ENCODE assay signal across 1 cellular context in genomic region chr18:57434536-57435494, GRCh38.
TF ChIP-seq lines count a peak whose summit lies in the region.

Gene ONECUT2, plus strand, starts transcription at chr18:57435374. Its CDS starts 343 bp downstream, at chr18:57435717.

TF ChIP-seq in HepG2, 621 proteins besides CTCF, POLR2A, EP300 and RAD21 (continued from another document and continues in another):
- TF ChIP-seq ZNF275 (CRISPR knock-in tag; IDR thresholded peaks at IDR 0.05; ENCODE audit: borderline replicate concordance) (no peak), ARID2 (CRISPR knock-in tag; IDR thresholded peaks at IDR 0.05; ENCODE audit: borderline replicate concordance) (no peak), ZNF446 (CRISPR knock-in tag; IDR thresholded peaks at IDR 0.05) (peak; percentile 66; the same call in 1 of the 2 replicates), HES4 (CRISPR knock-in tag; IDR thresholded peaks at IDR 0.05; ENCODE audit: borderline replicate concordance) (peak; percentile 75), ATF6 (CRISPR knock-in tag; conservative IDR thresholded peaks at IDR 0.05) (no peak), ZNF691 (CRISPR knock-in tag; IDR thresholded peaks at IDR 0.05; ENCODE audit: borderline replicate concordance, low read depth) (0 out of 2 replicates have a peak, but pooled peaks have one; percentile 19), RFX5 (IDR thresholded peaks at IDR 0.05; ENCODE audit: low read depth, low read length) (no peak), ZNF160 (CRISPR knock-in tag; IDR thresholded peaks at IDR 0.05) (0 out of 2 replicates have a peak, but pooled peaks have one; percentile 55), ZKSCAN8 (CRISPR knock-in tag; IDR thresholded peaks at IDR 0.05; ENCODE audit: borderline replicate concordance) (no peak), FOSL2 (CRISPR knock-in tag; IDR thresholded peaks at IDR 0.05) (no peak), TEAD2 (CRISPR knock-in tag; IDR thresholded peaks at IDR 0.05) (no peak), MYPOP (CRISPR knock-in tag; IDR thresholded peaks at IDR 0.05) (peak; percentile 66; the same call in 1 of the 2 replicates), RFXAP (CRISPR knock-in tag; IDR thresholded peaks at IDR 0.05; ENCODE audit: borderline replicate concordance) (peak; percentile 61; the same call in 1 of the 2 replicates), ARNTL (CRISPR knock-in tag; IDR thresholded peaks at IDR 0.05) (no peak), ZNF362 (CRISPR knock-in tag; IDR thresholded peaks at IDR 0.05; ENCODE audit: borderline replicate concordance) (peak; percentile 31; the same call in 1 of the 2 replicates), SP4 (CRISPR knock-in tag; IDR thresholded peaks at IDR 0.05) (peak; percentile 99), ZNF512 (CRISPR knock-in tag; IDR thresholded peaks at IDR 0.05) (no peak), MTA1 (CRISPR knock-in tag; IDR thresholded peaks at IDR 0.05; ENCODE audit: borderline replicate concordance) (peak; percentile 15; the same call in 1 of the 2 replicates), KAT7 (CRISPR knock-in tag; IDR thresholded peaks at IDR 0.05; ENCODE audit: borderline replicate concordance) (no peak; the same call in 1 of the 2 replicates), ZFP41 (CRISPR knock-in tag; IDR thresholded peaks at IDR 0.05; ENCODE audit: borderline replicate concordance) (no peak), E2F5 (CRISPR knock-in tag; conservative IDR thresholded peaks at IDR 0.05) (no peak), HNRNPK (IDR thresholded peaks at IDR 0.05; ENCODE audit: low read depth, low read length, poor library complexity, severe bottlenecking) (peak; percentile 96), SPEN (CRISPR knock-in tag; IDR thresholded peaks at IDR 0.05; ENCODE audit: low read depth) (peak; percentile 32; the same call in 1 of the 2 replicates), SMAD9 (CRISPR knock-in tag; IDR thresholded peaks at IDR 0.05) (no peak), ATF1 (CRISPR knock-in tag; IDR thresholded peaks at IDR 0.05) (no peak), IRF2 (CRISPR knock-in tag; IDR thresholded peaks at IDR 0.05) (peak; percentile 23; the same call in 1 of the 2 replicates), IRF9 (CRISPR knock-in tag; IDR thresholded peaks at IDR 0.05; ENCODE audit: borderline replicate concordance) (no peak), ZNF563 (CRISPR knock-in tag; IDR thresholded peaks at IDR 0.05) (peak; percentile 24; the same call in 1 of the 2 replicates), BCL6 (CRISPR knock-in tag; IDR thresholded peaks at IDR 0.05) (peak; percentile 51), ZFP1 (CRISPR knock-in tag; IDR thresholded peaks at IDR 0.05) (no peak), SRF (IDR thresholded peaks at IDR 0.05; ENCODE audit: low read depth, low read length) (no peak), ZNF230 (CRISPR knock-in tag; IDR thresholded peaks at IDR 0.05) (no peak), MAX (IDR thresholded peaks at IDR 0.05) (peak; percentile 19), THAP7 (CRISPR knock-in tag; IDR thresholded peaks at IDR 0.05) (no peak), ZNF225 (CRISPR knock-in tag; IDR thresholded peaks at IDR 0.05) (peak; percentile 44; the same call in 1 of the 2 replicates), RFXANK (CRISPR knock-in tag; IDR thresholded peaks at IDR 0.05) (no peak), TEF (CRISPR knock-in tag; IDR thresholded peaks at IDR 0.05) (no peak), CBFB (CRISPR knock-in tag; IDR thresholded peaks at IDR 0.05) (no peak), PRMT3 (CRISPR knock-in tag; IDR thresholded peaks at IDR 0.05; ENCODE audit: borderline replicate concordance, low read depth) (no peak), DDIT3 (CRISPR knock-in tag; IDR thresholded peaks at IDR 0.05) (no peak), CBX1 (IDR thresholded peaks at IDR 0.05; ENCODE audit: low read depth) (no peak), ZXDC (CRISPR knock-in tag; IDR thresholded peaks at IDR 0.05) (no peak), RXRB (CRISPR knock-in tag; IDR thresholded peaks at IDR 0.05; ENCODE audit: borderline replicate concordance) (0 out of 2 replicates have a peak, but pooled peaks have one; percentile 13), TMF1 (CRISPR knock-in tag; IDR thresholded peaks at IDR 0.05; ENCODE audit: low read depth) (no peak)
